In genomic region chr2:10947005-10947440, GRCh38 we compare ENCODE assay signal across 14 cellular contexts. TPM values are rescaled to one million over a fixed set of nuclear protein-coding genes. Genes with fewer than 3 reads are reported as not detected.
DNase-seq lines count a peak whose midpoint lies in the region; ATAC-seq and TF ChIP-seq lines count a peak whose summit lies in the region.
"Had no signal": no experiment of that assay in that cellular context is flagged by ENCODE, and none has a peak within 500 bp of the region (broad histone marks: within the 10 kb centered on the region; RNA-seq: fewer than 3 reads in every experiment).

No MANE protein-coding gene starts in this region.

- no peaks in the 10 kb centered on the region for H3K36me3 ChIP-seq in spleen
- H3K36me3 ChIP-seq in heart right ventricle = no peaks in the 10 kb centered on the region

- POLR2A ChIA-PET in activated CD4-positive, alpha-beta T cell treated with anti-CD3 and anti-CD28 coated beads for 36 hours (lab: Charles Lee) = no interaction called here
- POLR2A ChIA-PET in activated CD4-positive, alpha-beta T cell treated with anti-CD3 and anti-CD28 coated beads, Interleukin-2, amount 10 ng/mL, durations not matched to agents 7 days and 5 days (lab: Charles Lee) = no interaction called here

- intact Hi-C loops in activated CD4-positive, alpha-beta T cell treated with anti-CD3 and anti-CD28 coated beads for 36 hours (cut with DNase I, micrococcal nuclease) = no loop called here
- intact Hi-C loops in spleen (cut with DNase I; ENCODE audit: low total_unique reads) (no loop called here), heart right ventricle (cut with DNase I) (no loop called here)

- no peak for TF ChIP-seq POLR2A in spleen (IDR thresholded peaks at IDR 0.05)

- ATAC-seq in activated CD4-positive, alpha-beta T cell treated with anti-CD3 and anti-CD28 coated beads for 36 hours = peak; percentile 58
- peak; percentile 73 for ATAC-seq in SK-N-SH treated with all-trans-retinoic acid at 6 μM for 48 hours
- no peak for ATAC-seq in heart right ventricle

- no peaks in the 10 kb centered on the region for H3K36me3 Mint-ChIP-seq in activated CD4-positive, alpha-beta T cell treated with anti-CD3 and anti-CD28 coated beads for 36 hours (ENCODE audit: low read depth)
- no peaks in the 10 kb centered on the region for H3K36me3 Mint-ChIP-seq in activated CD4-positive, alpha-beta T cell treated with anti-CD3 and anti-CD28 coated beads, Interleukin-2, amount 10 ng/mL, durations not matched to agents 7 days and 5 days (ENCODE audit: low read depth)
- H3K36me3 Mint-ChIP-seq: memory B cell had no signal

- CTCF ChIA-PET in activated CD4-positive, alpha-beta T cell treated with anti-CD3 and anti-CD28 coated beads for 36 hours (lab: Charles Lee) = interaction anchor here (0.6 kb wide), 1 partner anchor 115 kb away, joined by 3 read pairs; no protein-coding TSS in a partner anchor
- CTCF ChIA-PET in activated CD4-positive, alpha-beta T cell treated with anti-CD3 and anti-CD28 coated beads, Interleukin-2, amount 10 ng/mL, durations not matched to agents 7 days and 5 days (lab: Charles Lee) = interaction anchor here (0.6 kb wide), 1 partner anchor 165 kb away, joined by 3 read pairs; no protein-coding TSS in a partner anchor

- H3K4me1 Mint-ChIP-seq in activated CD4-positive, alpha-beta T cell treated with anti-CD3 and anti-CD28 coated beads for 36 hours = no peaks in the 10 kb centered on the region
- no peaks in the 10 kb centered on the region for H3K4me1 Mint-ChIP-seq in activated CD4-positive, alpha-beta T cell treated with anti-CD3 and anti-CD28 coated beads, Interleukin-2, amount 10 ng/mL, durations not matched to agents 7 days and 5 days
- H3K4me1 Mint-ChIP-seq: central memory CD8-positive, alpha-beta T cell; memory B cell had no signal

- peak; percentile 30 for DNase-seq in activated CD4-positive, alpha-beta T cell treated with anti-CD3 and anti-CD28 coated beads for 36 hours
- DNase-seq in activated CD4-positive, alpha-beta T cell treated with anti-CD3 and anti-CD28 coated beads, Interleukin-2, amount 10 ng/mL, durations not matched to agents 7 days and 5 days = no peak
- DNase-seq in fibroblast of pulmonary artery (ENCODE audit: low read depth) (peak; percentile 14), spleen (peak; percentile 33), DMS79 (lab: John Stamatoyannopoulos, UW) (no peak), heart right ventricle (no peak), OCI-M2 (lab: John Stamatoyannopoulos, UW; ENCODE audit: unreplicated experiment) (no peak)
- DNase-seq: activated CD8-positive, alpha-beta memory T cell treated with anti-CD3 and anti-CD28 coated beads for 24 hours; activated naive CD4-positive, alpha-beta T cell; NCI-H526 treated with DMSO at 0.1 percent for 48 hours; occipital lobe had no signal

- H3K27ac Mint-ChIP-seq in activated CD4-positive, alpha-beta T cell treated with anti-CD3 and anti-CD28 coated beads for 36 hours = no peak overlapping the region
- no peak overlapping the region for H3K27ac Mint-ChIP-seq in activated CD4-positive, alpha-beta T cell treated with anti-CD3 and anti-CD28 coated beads, Interleukin-2, amount 10 ng/mL, durations not matched to agents 7 days and 5 days
- H3K27ac Mint-ChIP-seq: memory B cell had no signal

- no peaks in the 10 kb centered on the region for H3K9me3 Mint-ChIP-seq in activated CD4-positive, alpha-beta T cell treated with anti-CD3 and anti-CD28 coated beads for 36 hours (ENCODE audit: low read depth)
- no peaks in the 10 kb centered on the region for H3K9me3 Mint-ChIP-seq in activated CD4-positive, alpha-beta T cell treated with anti-CD3 and anti-CD28 coated beads, Interleukin-2, amount 10 ng/mL, durations not matched to agents 7 days and 5 days
- H3K9me3 Mint-ChIP-seq: central memory CD8-positive, alpha-beta T cell had no signal

- H3K27me3 Mint-ChIP-seq in activated CD4-positive, alpha-beta T cell treated with anti-CD3 and anti-CD28 coated beads for 36 hours = peaks cover 34% of the 10 kb centered on the region
- H3K27me3 Mint-ChIP-seq in activated CD4-positive, alpha-beta T cell treated with anti-CD3 and anti-CD28 coated beads, Interleukin-2, amount 10 ng/mL, durations not matched to agents 7 days and 5 days = peaks cover 25% of the 10 kb centered on the region

- H3K27ac ChIP-seq in spleen = no peak overlapping the region
- H3K27ac ChIP-seq in heart right ventricle = no peak overlapping the region

- H3K9me3 ChIP-seq in spleen (no peaks in the 10 kb centered on the region), heart right ventricle (no peaks in the 10 kb centered on the region)

- no peak for TF ChIP-seq CTCF in fibroblast of pulmonary artery (IDR thresholded peaks at IDR 0.05; ENCODE audit: low read length, missing control alignments)
- TF ChIP-seq CTCF in spleen (IDR thresholded peaks at IDR 0.05 in 8 of 11, conservative IDR thresholded peaks at IDR 0.05 in 3 of 11) = no peak
- TF ChIP-seq CTCF in heart right ventricle (IDR thresholded peaks at IDR 0.05) = no peak

- no peak overlapping the region for H3K4me3 ChIP-seq in fibroblast of pulmonary artery (replicated peaks; ENCODE audit: low read depth, low read length)
- no peak overlapping the region for H3K4me3 ChIP-seq in spleen
- no peak overlapping the region for H3K4me3 ChIP-seq in heart right ventricle

- no peak overlapping the region for H3K4me3 Mint-ChIP-seq in activated CD4-positive, alpha-beta T cell treated with anti-CD3 and anti-CD28 coated beads for 36 hours
- H3K4me3 Mint-ChIP-seq in activated CD4-positive, alpha-beta T cell treated with anti-CD3 and anti-CD28 coated beads, Interleukin-2, amount 10 ng/mL, durations not matched to agents 7 days and 5 days = no peak overlapping the region
- H3K4me3 Mint-ChIP-seq: central memory CD8-positive, alpha-beta T cell; memory B cell had no signal

- WGBS in spleen, 5 donors = 40 to 58% (median 47%) methylated on average over 10 of the region's 10 CpGs
- 65 to 68% methylated on average over 10 of the region's 10 CpGs for WGBS in heart right ventricle, 2 donors

- no peaks in the 10 kb centered on the region for H3K4me1 ChIP-seq in spleen
- no peaks in the 10 kb centered on the region for H3K4me1 ChIP-seq in heart right ventricle

- H3K27me3 ChIP-seq in spleen (replicated peaks in 1 of 7) (peaks cover 0 to 56% (median 0%) of the 10 kb centered on the region in 7 donors), heart right ventricle (peaks cover 0 to 39% (median 21%) of the 10 kb centered on the region in 7 donors)

TF ChIP-seq in SK-N-SH treated with all-trans-retinoic acid at 6 μM for 48 hours, 23 proteins besides CTCF, POLR2A, EP300 and RAD21:
- TF ChIP-seq OSR1 (CRISPR knock-in tag; IDR thresholded peaks at IDR 0.05) = no peak
- no peak for TF ChIP-seq ISL1 (CRISPR knock-in tag; IDR thresholded peaks at IDR 0.05)
- TF ChIP-seq POU6F1 (CRISPR knock-in tag; IDR thresholded peaks at IDR 0.05; ENCODE audit: borderline replicate concordance, low read depth) = no peak
- TF ChIP-seq ZNF8 (CRISPR knock-in tag; IDR thresholded peaks at IDR 0.05) = no peak
- TF ChIP-seq ZFP30 (CRISPR knock-in tag; IDR thresholded peaks at IDR 0.05) = no peak
- TF ChIP-seq BACH2 (CRISPR knock-in tag; IDR thresholded peaks at IDR 0.05; ENCODE audit: borderline replicate concordance) = no peak
- TF ChIP-seq CSRNP3 (CRISPR knock-in tag; IDR thresholded peaks at IDR 0.05) = no peak

RNA-seq across cellular contexts. Expression of gene KCNF1, which starts 35.3 kb away (rescaled TPM):
- not detected for total RNA-seq in activated CD4-positive, alpha-beta T cell treated with anti-CD3 and anti-CD28 coated beads for 36 hours
- total RNA-seq in activated CD4-positive, alpha-beta T cell treated with anti-CD3 and anti-CD28 coated beads, Interleukin-2, amount 10 ng/mL, durations not matched to agents 7 days and 5 days = not detected
- total RNA-seq in spleen (1 to 10 TPM in 2 of 7 donors, under 1 TPM in 2, not detected in 3; 0.25 to 1.2 (median 0.65) TPM), heart right ventricle (under 1 TPM in 7 of 10 donors, not detected in 3; 0.10 to 0.42 (median 0.23) TPM)
- polyA plus RNA-seq in spleen (under 1 TPM; 0.16 to 0.91 (median 0.57) TPM), heart right ventricle (under 1 TPM in 1 of 2 donors, not detected in 1; 0.25 TPM)

Comparison
In these comparisons a context has a peak if more than half of its experiments do, and no peak if none do; other contexts are left out.
1. DNase-seq: peak in activated CD4-positive, alpha-beta T cell treated with anti-CD3 and anti-CD28 coated beads for 36 hours (single experiment), fibroblast of pulmonary artery (single experiment) and spleen (single experiment); none in activated CD4-positive, alpha-beta T cell treated with anti-CD3 and anti-CD28 coated beads, Interleukin-2, amount 10 ng/mL, durations not matched to agents 7 days and 5 days (single experiment), DMS79 (single experiment), heart right ventricle (0 of 2) and OCI-M2 (single experiment).
2. ATAC-seq: peak in activated CD4-positive, alpha-beta T cell treated with anti-CD3 and anti-CD28 coated beads for 36 hours (single experiment) and SK-N-SH treated with all-trans-retinoic acid at 6 μM for 48 hours (single experiment); none in heart right ventricle (0 of 8).